In the genomic region with DNA sequence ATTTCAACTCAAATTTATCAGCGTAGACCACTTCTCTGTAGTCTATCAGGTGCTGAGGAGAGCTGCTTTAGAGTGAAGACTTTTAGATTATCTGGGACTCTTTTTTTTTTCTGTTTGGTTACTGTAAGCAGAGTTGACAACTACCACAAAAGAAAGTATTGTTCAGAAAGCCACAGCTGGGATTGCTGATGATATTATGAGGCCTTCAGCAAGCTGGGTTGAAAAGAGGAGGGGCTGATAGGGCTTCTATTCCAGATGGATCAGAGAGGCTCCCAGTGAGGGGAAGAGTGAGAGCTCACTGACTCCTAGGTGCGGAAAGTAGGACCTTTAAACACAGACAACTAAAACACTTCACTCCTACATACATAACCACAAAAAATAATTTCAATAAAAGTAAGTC, we compare ENCODE assay signal across 19 cellular contexts.
DNase-seq lines count a peak whose midpoint lies in the region; ATAC-seq and TF ChIP-seq lines count a peak whose summit lies in the region.
"Had no signal": no experiment of that assay in that cellular context is flagged by ENCODE, and none has a peak within 500 bp of the region (broad histone marks: within the 10 kb centered on the region; RNA-seq: fewer than 3 reads in every experiment).

No MANE protein-coding gene starts in this region.

- peak; percentile 11 for DNase-seq in NCI-H69 (lab: John Stamatoyannopoulos, UW)
- DNase-seq in globus pallidus (ENCODE audit: low spot score): peak; percentile 87
- no peak for DNase-seq in neural crest cell (ENCODE audit: low read depth, low spot score)
- peak; percentile 73 for DNase-seq in superior temporal gyrus (ENCODE audit: extremely low spot score)
- no peak for DNase-seq in SK-N-SH
- no peak for DNase-seq in GOT3 (lab: John Stamatoyannopoulos, UW)
- DNase-seq: Caco-2; CD4-positive, alpha-beta T cell; H9; HFFc6; KBM-7; NCI-H1092; NCI-H1436; NCI-H1930; NCI-H2227 treated with DMSO at 0.1 percent for 48 hours; NCI-H510A; NCI-H748 treated with DMSO at 0.1 percent for 48 hours had no signal

- no peak for TF ChIP-seq EP300 in SK-N-SH (IDR thresholded peaks at IDR 0.05; ENCODE audit: borderline replicate concordance in 1 of 2, low read depth in 1 of 2, low read length in 1 of 2)

- no peak overlapping the region for H3K4me3 ChIP-seq in SK-N-SH (ENCODE audit: low read depth in 2 of 2, low read length in 1 of 2)
- H3K4me3 ChIP-seq: BLaER1 had no signal

- H3K9me3 ChIP-seq in SK-N-SH: no peaks in the 10 kb centered on the region
- H3K9me3 ChIP-seq: BLaER1, Caco-2 had no signal

- H3K27me3 ChIP-seq in SK-N-SH (ENCODE audit: insufficient read depth): no peaks in the 10 kb centered on the region
- H3K27me3 ChIP-seq: BLaER1 had no signal

- H3K27ac ChIP-seq in SK-N-SH (ENCODE audit: low read depth in 2 of 2, low read length in 1 of 2): no peak overlapping the region
- H3K27ac ChIP-seq: BLaER1 had no signal

- TF ChIP-seq RAD21 in SK-N-SH (IDR thresholded peaks at IDR 0.05; ENCODE audit: low read length): no peak

- H3K4me1 ChIP-seq in SK-N-SH (ENCODE audit: control insufficient read depth in 1 of 2, insufficient read depth in 2 of 2, low read depth in 1 of 2, low read length in 1 of 2): no peaks in the 10 kb centered on the region
- H3K4me1 ChIP-seq: BLaER1, Caco-2 had no signal

- H3K36me3 Mint-ChIP-seq in neural crest cell (ENCODE audit: low read depth): no peaks in the 10 kb centered on the region
- H3K36me3 Mint-ChIP-seq in stimulated activated memory B cell treated with anti-CD40 and anti-IgM and Interleukin-4, amounts not matched to agents 10 μg/mL and 1 μg/mL and 100 μg/mL, for 72 hours: no peaks in the 10 kb centered on the region

- CTCF ChIA-PET in SK-N-SH (lab: Yijun Ruan, JAX): no interaction called here

- no peak for TF ChIP-seq CTCF in neural crest cell (conservative IDR thresholded peaks at IDR 0.05)
- no peak for TF ChIP-seq CTCF in SK-N-SH (IDR thresholded peaks at IDR 0.05)

- peak overlapping the region; percentile 43 for H3K4me3 Mint-ChIP-seq in neural crest cell
- no peak overlapping the region for H3K4me3 Mint-ChIP-seq in stimulated activated memory B cell treated with anti-CD40 and anti-IgM and Interleukin-4, amounts not matched to agents 10 μg/mL and 1 μg/mL and 100 μg/mL, for 72 hours
- H3K4me3 Mint-ChIP-seq: CD4-positive, alpha-beta T cell; H9; HFFc6 had no signal

- no peaks in the 10 kb centered on the region for H3F3A ChIP-seq in SK-N-SH (replicated peaks; ENCODE audit: insufficient read depth)

- H3K4me2 ChIP-seq in SK-N-SH: no peak overlapping the region
- H3K4me2 ChIP-seq: BLaER1 had no signal

- WGBS in SK-N-SH (ENCODE audit: low lambda C conversion rate): 13% methylated on average over 2 of the region's 2 CpGs

- no peak overlapping the region for H3K9ac ChIP-seq in SK-N-SH
- H3K9ac ChIP-seq: BLaER1 had no signal

- H3K9me2 ChIP-seq in SK-N-SH: no peaks in the 10 kb centered on the region; the same call in 1 of the 2 replicates

- H3K79me2 ChIP-seq in SK-N-SH (ENCODE audit: insufficient read depth): no peaks in the 10 kb centered on the region

- no peak overlapping the region for H2AFZ ChIP-seq in SK-N-SH (ENCODE audit: low read depth)

- H4K20me1 ChIP-seq in SK-N-SH (ENCODE audit: insufficient read depth): no peaks in the 10 kb centered on the region
- H4K20me1 ChIP-seq: BLaER1 had no signal

- no peak for ATAC-seq in stimulated activated memory B cell treated with anti-CD40 and anti-IgM and Interleukin-4, amounts not matched to agents 10 μg/mL and 1 μg/mL and 100 μg/mL, for 72 hours

- H3K9me3 Mint-ChIP-seq in neural crest cell: no peaks in the 10 kb centered on the region
- no peaks in the 10 kb centered on the region for H3K9me3 Mint-ChIP-seq in stimulated activated memory B cell treated with anti-CD40 and anti-IgM and Interleukin-4, amounts not matched to agents 10 μg/mL and 1 μg/mL and 100 μg/mL, for 72 hours
- H3K9me3 Mint-ChIP-seq: CD4-positive, alpha-beta T cell; H9; HFFc6 had no signal

- peaks cover 36% of the 10 kb centered on the region for H3K4me1 Mint-ChIP-seq in neural crest cell
- no peaks in the 10 kb centered on the region for H3K4me1 Mint-ChIP-seq in stimulated activated memory B cell treated with anti-CD40 and anti-IgM and Interleukin-4, amounts not matched to agents 10 μg/mL and 1 μg/mL and 100 μg/mL, for 72 hours

- no peak overlapping the region for H3K27ac Mint-ChIP-seq in neural crest cell (ENCODE audit: unreplicated experiment)
- no peak overlapping the region for H3K27ac Mint-ChIP-seq in stimulated activated memory B cell treated with anti-CD40 and anti-IgM and Interleukin-4, amounts not matched to agents 10 μg/mL and 1 μg/mL and 100 μg/mL, for 72 hours
- H3K27ac Mint-ChIP-seq: CD4-positive, alpha-beta T cell; H9; HFFc6 had no signal

- no peaks in the 10 kb centered on the region for H3K27me3 Mint-ChIP-seq in neural crest cell (ENCODE audit: low read depth)
- H3K27me3 Mint-ChIP-seq in stimulated activated memory B cell treated with anti-CD40 and anti-IgM and Interleukin-4, amounts not matched to agents 10 μg/mL and 1 μg/mL and 100 μg/mL, for 72 hours: no peaks in the 10 kb centered on the region
- H3K27me3 Mint-ChIP-seq: CD4-positive, alpha-beta T cell had no signal

- no peaks in the 10 kb centered on the region for H3K36me3 ChIP-seq in SK-N-SH (replicated peaks in 1 of 2; ENCODE audit: control insufficient read depth in 1 of 2, insufficient read depth in 2 of 2, low read length in 1 of 2)
- H3K36me3 ChIP-seq: BLaER1 had no signal

- POLR2A ChIA-PET in SK-N-SH (lab: Yijun Ruan, JAX): no interaction called here

TF ChIP-seq in SK-N-SH, 30 proteins besides CTCF, POLR2A, EP300 and RAD21:
- TF ChIP-seq RCOR1 (IDR thresholded peaks at IDR 0.05; ENCODE audit: low read length) (no peak), RFX5 (IDR thresholded peaks at IDR 0.05; ENCODE audit: low read length) (no peak), SIN3A (IDR thresholded peaks at IDR 0.05; ENCODE audit: borderline replicate concordance, low read depth, low read length) (no peak), POLR2AphosphoS5 (IDR thresholded peaks at IDR 0.05; ENCODE audit: low read depth, low read length) (no peak), NRF1 (IDR thresholded peaks at IDR 0.05; ENCODE audit: low read depth, low read length) (no peak), GABPA (IDR thresholded peaks at IDR 0.05; ENCODE audit: low read depth) (no peak), IRF3 (IDR thresholded peaks at IDR 0.05; ENCODE audit: low read depth, low read length) (no peak), NFIC (IDR thresholded peaks at IDR 0.05; ENCODE audit: borderline replicate concordance) (no peak), JUND (IDR thresholded peaks at IDR 0.05) (no peak), CHD2 (IDR thresholded peaks at IDR 0.05; ENCODE audit: low read length, partially characterized antibody) (no peak), FOXJ3 (CRISPR knock-in tag; IDR thresholded peaks at IDR 0.05) (no peak), RXRA (IDR thresholded peaks at IDR 0.05; ENCODE audit: borderline replicate concordance, low read depth) (no peak), USF1 (IDR thresholded peaks at IDR 0.05; ENCODE audit: borderline replicate concordance, low read depth) (no peak), FOXM1 (IDR thresholded peaks at IDR 0.05; ENCODE audit: low read depth) (no peak), MEF2A (IDR thresholded peaks at IDR 0.05; ENCODE audit: borderline replicate concordance, low read depth) (no peak), ELF1 (IDR thresholded peaks at IDR 0.05) (no peak), SMC3 (IDR thresholded peaks at IDR 0.05; ENCODE audit: low read depth, low read length) (no peak)
- TF ChIP-seq, protein P1, sequence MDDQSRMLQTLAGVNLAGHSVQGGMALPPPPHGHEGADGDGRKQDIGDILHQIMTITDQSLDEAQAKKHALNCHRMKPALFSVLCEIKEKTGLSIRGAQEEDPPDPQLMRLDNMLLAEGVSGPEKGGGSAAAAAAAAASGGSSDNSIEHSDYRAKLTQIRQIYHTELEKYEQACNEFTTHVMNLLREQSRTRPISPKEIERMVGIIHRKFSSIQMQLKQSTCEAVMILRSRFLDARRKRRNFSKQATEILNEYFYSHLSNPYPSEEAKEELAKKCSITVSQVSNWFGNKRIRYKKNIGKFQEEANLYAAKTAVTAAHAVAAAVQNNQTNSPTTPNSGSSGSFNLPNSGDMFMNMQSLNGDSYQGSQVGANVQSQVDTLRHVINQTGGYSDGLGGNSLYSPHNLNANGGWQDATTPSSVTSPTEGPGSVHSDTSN (IDR thresholded peaks at IDR 0.05): no peak

Comparison
In these comparisons a context has a peak if more than half of its experiments do, and no peak if none do; other contexts are left out.
1. DNase-seq: peak in NCI-H69 (single experiment), globus pallidus (single experiment) and superior temporal gyrus (single experiment); none in neural crest cell (single experiment), SK-N-SH (single experiment) and GOT3 (single experiment).